In the genomic region with DNA sequence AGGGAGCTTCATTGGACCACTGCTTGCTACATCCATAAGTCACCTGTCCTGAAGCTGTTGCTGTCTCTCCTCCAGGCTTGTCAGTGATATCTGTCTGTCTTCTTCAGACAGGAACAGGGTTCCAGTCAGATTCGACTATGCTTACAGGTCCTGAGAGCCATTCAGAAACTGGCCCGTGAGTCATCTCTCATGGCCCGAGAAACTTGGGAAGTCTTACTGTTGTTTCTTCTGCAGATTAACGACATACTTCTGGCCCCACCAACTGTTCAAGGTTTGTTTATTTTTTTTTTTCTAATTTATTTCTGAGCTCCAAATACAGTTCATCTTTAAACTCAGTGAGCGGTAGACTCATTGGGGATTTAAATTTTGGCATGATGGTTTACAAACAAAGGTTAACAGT, we compare ENCODE assay signal across 22 cellular contexts.
"Had no signal": no experiment of that assay in that cellular context is flagged by ENCODE, and none has a peak within 500 bp of the region (broad histone marks: within the 10 kb centered on the region; RNA-seq: fewer than 3 reads in every experiment).

No MANE protein-coding gene starts in this region.

- H3K9me3 Mint-ChIP-seq: activated CD4-positive, alpha-beta memory T cell treated with anti-CD3 and anti-CD28 coated beads, Interleukin-2, amount 10 ng/mL, durations not matched to agents 7 days and 5 days; activated CD4-positive, alpha-beta T cell treated with anti-CD3 and anti-CD28 coated beads, Interleukin-2, amount 10 ng/mL, durations not matched to agents 24 days and 14 days; activated naive CD8-positive, alpha-beta T cell treated with anti-CD3 and anti-CD28 coated beads, Interleukin-2, amount 50 U/mL, for 24 hours; mesothelial cell of epicardium; naive thymus-derived CD8-positive, alpha-beta T cell; neural progenitor cell; stimulated activated naive B cell treated with anti-CD40 and anti-IgM and Interleukin-4, amounts not matched to agents 10 μg/mL and 1 μg/mL and 100 μg/mL, for 72 hours; T-helper 2 cell treated with Interferon-gamma antibody and Interleukin-4, amounts not matched to agents 5 μg/mL and 100 μg/mL, for 36 hours had no signal

- H3K27me3 ChIP-seq: foreskin keratinocyte, neural progenitor cell, sigmoid colon, transverse colon had no signal

- H3K4me3 Mint-ChIP-seq: activated CD4-positive, alpha-beta memory T cell treated with anti-CD3 and anti-CD28 coated beads, Interleukin-2, amount 10 ng/mL, durations not matched to agents 7 days and 5 days; activated CD4-positive, alpha-beta T cell treated with anti-CD3 and anti-CD28 coated beads, Interleukin-2, amount 10 ng/mL, durations not matched to agents 24 days and 14 days; activated naive CD8-positive, alpha-beta T cell treated with anti-CD3 and anti-CD28 coated beads, Interleukin-2, amount 50 U/mL, for 24 hours; mesothelial cell of epicardium; naive thymus-derived CD8-positive, alpha-beta T cell; neural progenitor cell; stimulated activated naive B cell treated with anti-CD40 and anti-IgM and Interleukin-4, amounts not matched to agents 10 μg/mL and 1 μg/mL and 100 μg/mL, for 72 hours; T-helper 2 cell treated with Interferon-gamma antibody and Interleukin-4, amounts not matched to agents 5 μg/mL and 100 μg/mL, for 36 hours had no signal

- DNase-seq: activated CD4-positive, alpha-beta memory T cell treated with anti-CD3 and anti-CD28 coated beads, Interleukin-2, amount 10 ng/mL, durations not matched to agents 7 days and 5 days; activated CD4-positive, alpha-beta T cell treated with anti-CD3 and anti-CD28 coated beads, Interleukin-2, amount 10 ng/mL, durations not matched to agents 24 days and 14 days; activated effector memory CD4-positive, alpha-beta T cell treated with anti-CD3 and anti-CD28 coated beads, Interleukin-2, amount 50 U/mL, for 16 hours; activated naive CD4-positive, alpha-beta T cell treated with anti-CD3 and anti-CD28 coated beads, Interleukin-2, amount 50 U/mL, for 16 hours; activated naive CD8-positive, alpha-beta T cell treated with anti-CD3 and anti-CD28 coated beads, Interleukin-2, amount 50 U/mL, for 24 hours; anterior cingulate cortex; cortex of kidney; foreskin keratinocyte; left ventricle myocardium inferior; naive thymus-derived CD8-positive, alpha-beta T cell; posterior cingulate gyrus; sigmoid colon; stimulated activated CD4-positive, alpha-beta T cell treated with anti-CD3 and anti-CD28 coated beads, Interleukin-15, amount 100 ng/mL, for 24 hours; stimulated activated CD8-positive, alpha-beta memory T cell treated with anti-CD3 and anti-CD28 coated beads, Interleukin-4, amount 100 ng/mL, for 48 hours; stimulated activated naive B cell treated with anti-CD40 and anti-IgM and Interleukin-4, amounts not matched to agents 10 μg/mL and 1 μg/mL and 100 μg/mL, for 72 hours; transverse colon had no signal

- ATAC-seq: activated CD4-positive, CD25-positive, alpha-beta regulatory T cell treated with anti-CD3 and anti-CD28 coated beads, Interleukin-2, amount 50 U/mL, for 24 hours; activated naive CD8-positive, alpha-beta T cell treated with anti-CD3 and anti-CD28 coated beads, Interleukin-2, amount 50 U/mL, for 24 hours; foreskin keratinocyte; naive thymus-derived CD8-positive, alpha-beta T cell; stimulated activated naive B cell treated with anti-CD40 and anti-IgM and Interleukin-4, amounts not matched to agents 10 μg/mL and 1 μg/mL and 100 μg/mL, for 72 hours had no signal

- H3K9me3 ChIP-seq: left ventricle myocardium inferior, sigmoid colon, transverse colon had no signal

- H3K27me3 Mint-ChIP-seq: activated CD4-positive, alpha-beta memory T cell treated with anti-CD3 and anti-CD28 coated beads, Interleukin-2, amount 10 ng/mL, durations not matched to agents 7 days and 5 days; activated CD4-positive, alpha-beta T cell treated with anti-CD3 and anti-CD28 coated beads, Interleukin-2, amount 10 ng/mL, durations not matched to agents 24 days and 14 days; activated naive CD8-positive, alpha-beta T cell treated with anti-CD3 and anti-CD28 coated beads, Interleukin-2, amount 50 U/mL, for 24 hours; naive thymus-derived CD8-positive, alpha-beta T cell; stimulated activated naive B cell treated with anti-CD40 and anti-IgM and Interleukin-4, amounts not matched to agents 10 μg/mL and 1 μg/mL and 100 μg/mL, for 72 hours had no signal

- H3K4me3 ChIP-seq: left ventricle myocardium inferior, neural progenitor cell, sigmoid colon, smooth muscle cell, transverse colon had no signal

- H3K27ac ChIP-seq: foreskin keratinocyte, left ventricle myocardium inferior, neural progenitor cell, sigmoid colon, transverse colon, VCaP had no signal

- H3K4me1 ChIP-seq: foreskin keratinocyte, neural progenitor cell, sigmoid colon, transverse colon had no signal

- H3K27ac Mint-ChIP-seq: activated CD4-positive, alpha-beta memory T cell treated with anti-CD3 and anti-CD28 coated beads, Interleukin-2, amount 10 ng/mL, durations not matched to agents 7 days and 5 days; activated CD4-positive, alpha-beta T cell treated with anti-CD3 and anti-CD28 coated beads, Interleukin-2, amount 10 ng/mL, durations not matched to agents 24 days and 14 days; activated naive CD8-positive, alpha-beta T cell treated with anti-CD3 and anti-CD28 coated beads, Interleukin-2, amount 50 U/mL, for 24 hours; mesothelial cell of epicardium; naive thymus-derived CD8-positive, alpha-beta T cell; neural progenitor cell; stimulated activated naive B cell treated with anti-CD40 and anti-IgM and Interleukin-4, amounts not matched to agents 10 μg/mL and 1 μg/mL and 100 μg/mL, for 72 hours; T-helper 2 cell treated with Interferon-gamma antibody and Interleukin-4, amounts not matched to agents 5 μg/mL and 100 μg/mL, for 36 hours had no signal

- H3K4me1 Mint-ChIP-seq: activated CD4-positive, alpha-beta memory T cell treated with anti-CD3 and anti-CD28 coated beads, Interleukin-2, amount 10 ng/mL, durations not matched to agents 7 days and 5 days; activated CD4-positive, alpha-beta T cell treated with anti-CD3 and anti-CD28 coated beads, Interleukin-2, amount 10 ng/mL, durations not matched to agents 24 days and 14 days; activated naive CD8-positive, alpha-beta T cell treated with anti-CD3 and anti-CD28 coated beads, Interleukin-2, amount 50 U/mL, for 24 hours; mesothelial cell of epicardium; neural progenitor cell had no signal
